ENCODE assay signal across 35 cellular contexts in genomic region chr2:88139804-88140203, GRCh38. TPM values are rescaled to one million over a fixed set of nuclear protein-coding genes. Genes with fewer than 3 reads are reported as not detected.
"Had no signal": no experiment of that assay in that cellular context is flagged by ENCODE, and none has a peak within 500 bp of the region (broad histone marks: within the 10 kb centered on the region; RNA-seq: fewer than 3 reads in every experiment).

No MANE protein-coding gene starts in this region.

- H3K27ac ChIP-seq: adrenal gland, body of pancreas, epithelial cell of prostate, esophagus squamous epithelium, gastroesophageal sphincter, WERI-Rb-1 had no signal

- H3K27me3 ChIP-seq: adrenal gland, body of pancreas, gastroesophageal sphincter had no signal

- H3K36me3 ChIP-seq: adrenal gland, esophagus squamous epithelium, gastroesophageal sphincter, WERI-Rb-1 had no signal

- H3K4me1 ChIP-seq: adrenal gland, body of pancreas, esophagus squamous epithelium, gastroesophageal sphincter had no signal

- DNase-seq: activated B cell treated with CpG ODN at 0.5 μM for 24 hours; activated CD4-positive, alpha-beta T cell treated with anti-CD3 and anti-CD28 coated beads for 48 hours; activated CD4-positive, alpha-beta T cell treated with anti-CD3 and anti-CD28 coated beads, Interleukin-2, amount 50 U/mL, for 1 hour; activated CD4-positive, alpha-beta T cell treated with anti-CD3 and anti-CD28 coated beads, Interleukin-2, amount 50 U/mL, for 48 hours; activated CD8-positive, alpha-beta memory T cell treated with anti-CD3 and anti-CD28 coated beads for 24 hours; activated CD8-positive, alpha-beta T cell treated with anti-CD3 and anti-CD28 coated beads for 36 hours; activated effector memory CD4-positive, alpha-beta T cell treated with anti-CD3 and anti-CD28 coated beads, Interleukin-2, amount 50 U/mL, for 16 hours; activated naive CD4-positive, alpha-beta T cell treated with anti-CD3 and anti-CD28 coated beads for 36 hours; activated naive CD8-positive, alpha-beta T cell treated with anti-CD3 and anti-CD28 coated beads for 36 hours; activated naive CD8-positive, alpha-beta T cell treated with anti-CD3 and anti-CD28 coated beads, Interleukin-2, amount 50 U/mL, for 24 hours; activated T-cell treated with anti-CD3 and anti-CD28 coated beads, Interleukin-2, amount 50 U/mL, for 48 hours; adrenal gland; amygdala; aorta; body of pancreas; caudate nucleus; effector CD8-positive, alpha-beta T cell; esophagus squamous epithelium; foreskin melanocyte; T-helper 1 cell; T-helper 17 cell; T1000; WERI-Rb-1 had no signal

- H3K4me3 ChIP-seq: adrenal gland, body of pancreas, esophagus squamous epithelium, gastroesophageal sphincter had no signal

- ATAC-seq: activated CD4-positive, CD25-positive, alpha-beta regulatory T cell treated with anti-CD3 and anti-CD28 coated beads, Interleukin-2, amount 50 U/mL, for 24 hours; activated CD8-positive, alpha-beta T cell treated with anti-CD3 and anti-CD28 coated beads for 36 hours; activated naive CD8-positive, alpha-beta T cell treated with anti-CD3 and anti-CD28 coated beads, Interleukin-2, amount 50 U/mL, for 24 hours; body of pancreas; gastroesophageal sphincter; T-helper 17 cell had no signal

- H3K9me3 ChIP-seq: adrenal gland, body of pancreas had no signal

- FAIRE-seq: endometrium, endothelial cell of umbilical vein had no signal

RNA-seq across cellular contexts. Expression of gene FABP1, which starts 11.9 kb away (rescaled TPM):
- total RNA-seq: activated B cell treated with CpG ODN at 0.5 μM for 24 hours; activated CD8-positive, alpha-beta T cell treated with anti-CD3 and anti-CD28 coated beads for 36 hours; activated naive CD4-positive, alpha-beta T cell treated with anti-CD3 and anti-CD28 coated beads for 36 hours; activated naive CD8-positive, alpha-beta T cell treated with anti-CD3 and anti-CD28 coated beads for 36 hours; activated T-helper 1 cell treated with anti-CD3 and anti-CD28 coated beads, Interleukin-12 subunit alpha, Interleukin-12 subunit beta, Interleukin-2, Interleukin-4 antibody, amounts not matched to agents 30 ng/mL and 10 ng/mL and 1 ng/mL, durations not matched to agents 14 hours and 24 hours and 36 hours; activated T-helper 2 cell treated with anti-CD3 and anti-CD28 coated beads, Interferon-gamma antibody, Interleukin-2, Interleukin-4, amounts not matched to agents 10 μg/mL and 5 μg/mL and 100 μg/mL, durations not matched to agents 14 hours and 24 hours and 36 hours; aorta; body of pancreas; chondrocyte; dermis microvascular lymphatic vessel endothelial cell; endothelial cell of umbilical vein; esophagus squamous epithelium; fibroblast of lung; fibroblast of villous mesenchyme; gastroesophageal sphincter; glomerular endothelial cell; T-helper 17 cell had no signal
- polyA plus RNA-seq: endothelial cell of umbilical vein, fibroblast of lung had no signal

RNA-seq across cellular contexts. Expression of gene THNSL2, which starts 30.3 kb away (rescaled TPM):
- total RNA-seq: glomerular endothelial cell had no signal
- polyA plus RNA-seq: endothelial cell of umbilical vein had no signal
